In the genomic region with DNA sequence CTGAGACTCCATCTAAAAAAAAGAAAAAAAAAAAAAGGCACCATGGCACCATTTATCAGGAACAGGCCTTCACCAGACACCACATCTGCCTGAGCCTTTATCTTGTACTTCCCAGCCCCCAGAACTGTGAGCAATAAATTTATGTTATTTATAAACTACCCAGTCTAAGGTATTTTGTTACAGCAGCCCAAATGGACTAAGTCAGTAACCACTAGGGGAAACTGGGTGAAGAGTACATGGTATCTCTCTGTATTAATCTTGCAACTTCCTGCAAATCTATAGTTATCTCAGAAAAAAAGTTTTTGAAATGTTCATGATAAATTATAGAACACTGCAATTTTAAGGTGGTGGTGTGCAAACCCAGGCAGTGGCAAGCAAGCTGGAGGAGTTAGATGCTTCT, we compare ENCODE assay signal across 26 cellular contexts.
"Had no signal": no experiment of that assay in that cellular context is flagged by ENCODE, and none has a peak within 500 bp of the region (broad histone marks: within the 10 kb centered on the region; RNA-seq: fewer than 3 reads in every experiment).

No MANE protein-coding gene starts in this region.

- H3K36me3 Mint-ChIP-seq: mesothelial cell of epicardium had no signal

- H3K9me3 Mint-ChIP-seq: dendritic cell treated with granulocyte-macrophage colony-stimulating factor and Interleukin-4, amounts not matched to agents 40 ng/mL and 50 ng/mL, for 4 days; effector memory CD8-positive, alpha-beta T cell; endodermal cell had no signal

- H3K4me3 ChIP-seq: colonic mucosa, esophagus squamous epithelium, gastrocnemius medialis, heart right ventricle, left lung, lower lobe of right lung, mucosa of descending colon had no signal

- FAIRE-seq: endometrium, islet of Langerhans, keratinocyte had no signal

- H3K9me3 ChIP-seq: colonic mucosa, esophagus squamous epithelium, gastrocnemius medialis, left lung, lower lobe of right lung, mucosa of descending colon had no signal

- H3K4me3 Mint-ChIP-seq: dendritic cell treated with granulocyte-macrophage colony-stimulating factor and Interleukin-4, amounts not matched to agents 40 ng/mL and 50 ng/mL, for 4 days; effector memory CD8-positive, alpha-beta T cell; endodermal cell; mesothelial cell of epicardium had no signal

- H3K27ac ChIP-seq: colonic mucosa, epithelial cell of prostate, esophagus squamous epithelium, gastrocnemius medialis, left lung, lower lobe of right lung had no signal

- H3K36me3 ChIP-seq: colonic mucosa, esophagus squamous epithelium, gastrocnemius medialis, heart right ventricle, left lung, lower lobe of right lung had no signal

- H3K27ac Mint-ChIP-seq: dendritic cell treated with granulocyte-macrophage colony-stimulating factor and Interleukin-4, amounts not matched to agents 40 ng/mL and 50 ng/mL, for 4 days; effector memory CD8-positive, alpha-beta T cell; endodermal cell; mesothelial cell of epicardium had no signal

- H3K4me1 ChIP-seq: colonic mucosa, left lung, lower lobe of right lung had no signal

- DNase-seq: colonic mucosa; cortex of kidney; effector CD8-positive, alpha-beta T cell; effector memory CD8-positive, alpha-beta T cell; endodermal cell; erythroblast; esophagus squamous epithelium; foreskin fibroblast; foreskin melanocyte; gastrocnemius medialis; glutamatergic neuron; heart right ventricle; hippocampal formation; left cardiac atrium; left lung; left ventricle myocardium superior; lower lobe of right lung; mesenchymal stem cell; mucosa of descending colon had no signal

- ATAC-seq: effector memory CD8-positive, alpha-beta T cell; esophagus mucosa; gastrocnemius medialis; left lung; lower lobe of right lung; mucosa of descending colon had no signal

- H3K27me3 ChIP-seq: colonic mucosa, esophagus squamous epithelium, gastrocnemius medialis, heart right ventricle, left lung had no signal
